In the genomic region with DNA sequence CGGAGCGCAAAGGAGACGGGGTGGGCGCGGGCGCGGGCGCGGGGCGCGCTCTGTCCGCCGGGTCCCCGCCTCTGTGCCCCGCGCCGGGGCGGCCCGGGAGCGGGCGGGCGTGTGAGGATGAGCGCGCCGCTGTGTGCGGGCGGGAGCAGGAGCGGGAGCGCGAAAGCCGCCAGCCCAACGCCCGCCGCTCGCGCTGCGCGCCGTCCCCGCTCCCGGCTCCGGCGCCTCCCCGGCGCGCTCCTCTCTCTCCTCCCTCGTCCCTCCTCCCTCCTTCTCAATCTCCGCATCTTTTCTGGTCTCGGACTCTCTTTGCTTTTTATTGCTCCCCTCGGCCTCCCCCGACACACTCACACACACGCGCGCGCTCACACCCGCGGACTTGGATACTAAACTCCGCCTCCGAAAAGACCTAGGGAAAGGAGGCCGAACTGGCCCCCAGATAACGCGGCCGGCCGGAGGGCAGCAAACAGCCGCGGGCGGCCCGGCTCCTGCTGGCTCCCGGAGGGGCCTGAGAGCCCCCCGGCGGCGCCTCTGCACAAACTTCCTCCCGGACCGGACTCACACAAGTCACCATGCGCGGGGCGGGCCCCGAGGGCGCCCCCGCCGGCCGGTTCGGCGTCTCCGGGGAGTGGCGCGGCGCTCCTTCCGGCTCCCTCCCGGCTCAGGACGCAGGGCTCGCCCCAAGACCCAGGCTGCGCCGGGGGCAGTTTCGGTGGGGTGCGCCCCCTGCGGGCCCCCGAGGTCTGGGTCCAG, we compare ENCODE assay signal across 8 cellular contexts. TPM values are rescaled to one million over a fixed set of nuclear protein-coding genes. Genes with fewer than 3 reads are reported as not detected.
A peak's percentile ranks its signal among the peaks of the same experiment; 100 is the strongest.
DNase-seq lines count a peak whose midpoint lies in the region; ATAC-seq and TF ChIP-seq lines count a peak whose summit lies in the region.

A gene with protein sequence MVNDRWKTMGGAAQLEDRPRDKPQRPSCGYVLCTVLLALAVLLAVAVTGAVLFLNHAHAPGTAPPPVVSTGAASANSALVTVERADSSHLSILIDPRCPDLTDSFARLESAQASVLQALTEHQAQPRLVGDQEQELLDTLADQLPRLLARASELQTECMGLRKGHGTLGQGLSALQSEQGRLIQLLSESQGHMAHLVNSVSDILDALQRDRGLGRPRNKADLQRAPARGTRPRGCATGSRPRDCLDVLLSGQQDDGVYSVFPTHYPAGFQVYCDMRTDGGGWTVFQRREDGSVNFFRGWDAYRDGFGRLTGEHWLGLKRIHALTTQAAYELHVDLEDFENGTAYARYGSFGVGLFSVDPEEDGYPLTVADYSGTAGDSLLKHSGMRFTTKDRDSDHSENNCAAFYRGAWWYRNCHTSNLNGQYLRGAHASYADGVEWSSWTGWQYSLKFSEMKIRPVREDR (minus strand): TSS at position 596 of the 753 bp plus-strand sequence. CDS start 640 bp downstream, outside the sequence.

- DNase-seq in RPMI7951 (ENCODE audit: low read depth) (peak; percentile 42), ecto neural progenitor cell (ENCODE audit: low spot score) (peak; percentile 69), naive B cell (no peak), NCI-H2081 treated with DMSO at 0.1 percent for 48 hours (lab: John Stamatoyannopoulos, UW) (no peak)
- no peak for DNase-seq in NK-92 treated with Interleukin-12 subunit alpha and Interleukin-12 subunit beta, amount 100 ng/mL, for 24 hours (lab: John Stamatoyannopoulos, UW)

- H2AFZ ChIP-seq in ACC112 (ENCODE audit: low read length, unreplicated experiment), result peak within 1 kb of the TSS; percentile 93

- peaks cover 14% of the 10 kb centered on the region for H3K4me1 ChIP-seq in ACC112 (ENCODE audit: control insufficient read depth, insufficient read depth, low read length, unreplicated experiment)

- H3K4me3 ChIP-seq in ACC112 (ENCODE audit: low read depth, low read length), result peak within 1 kb of the TSS; percentile 76

- peaks cover 53 to 84% (median 76%) of the 10 kb centered on the region in 3 donors for H3K27me3 Mint-ChIP-seq in naive B cell

- H3K27me3 ChIP-seq in ACC112 (ENCODE audit: insufficient read depth, low read length), result peaks cover 50% of the 10 kb centered on the region

- H3K27ac Mint-ChIP-seq in naive B cell, result peak within 1 kb of the TSS in 2 of 6 donors; percentile 71 to 72

- no peak within 1 kb of the TSS for H3K27ac ChIP-seq in ACC112 (ENCODE audit: low read depth, low read length)

- peak within 1 kb of the TSS in 7 of 8 donors; percentile 61 to 87 (median 74) for H3K4me3 Mint-ChIP-seq in naive B cell

- H3K36me3 Mint-ChIP-seq in naive B cell, result no peaks in the 10 kb centered on the region

- no peaks in the 10 kb centered on the region for H3K9me3 Mint-ChIP-seq in naive B cell

- ATAC-seq in naive B cell (ENCODE audit: low read depth in 2 of 2) (peak; percentile 40 to 49), GM21825 (IDR thresholded peaks at IDR 0.05; ENCODE audit: unreplicated experiment) (no peak)

- TF ChIP-seq CTCF in GM12874 (IDR thresholded peaks at IDR 0.05; ENCODE audit: insufficient read depth, low read depth, low read length), result peak; percentile 62

- H3K4me1 Mint-ChIP-seq in naive B cell, result peaks cover 13 to 20% (median 15%) of the 10 kb centered on the region in 3 donors

- H3K79me2 ChIP-seq in ACC112 (ENCODE audit: control insufficient read depth, insufficient read depth, low read length, unreplicated experiment), result no peaks in the 10 kb centered on the region

- no peaks in the 10 kb centered on the region for H3K36me3 ChIP-seq in ACC112 (ENCODE audit: insufficient read depth, low read length)

RNA-seq across cellular contexts. Expression of the gene that starts here (rescaled TPM):
- 15.6 and 16.9 TPM in 2 replicates for total RNA-seq in RPMI7951 (2014; rRNA removed; shearing (Covaris generic))
- polyA plus RNA-seq in naive B cell (ENCODE audit: low read depth in 6 of 6), result not detected

Comparison
In these comparisons a context has a peak if more than half of its experiments do, and no peak if none do; other contexts are left out.
1. Peak in ATAC-seq in naive B cell; RNA of the gene not detected or under 1 TPM.
2. DNase-seq: peak in RPMI7951 (single experiment) and ecto neural progenitor cell (single experiment); none in naive B cell (single experiment), NK-92 treated with Interleukin-12 subunit alpha and Interleukin-12 subunit beta, amount 100 ng/mL, for 24 hours (single experiment) and NCI-H2081 treated with DMSO at 0.1 percent for 48 hours (single experiment).